ENCODE assay signal across 8 cellular contexts in genomic region chr17:54969658-54970572, GRCh38. TPM values are rescaled to one million over a fixed set of nuclear protein-coding genes. Genes with fewer than 3 reads are reported as not detected.
DNase-seq lines count a peak whose midpoint lies in the region; ATAC-seq and TF ChIP-seq lines count a peak whose summit lies in the region.

No MANE protein-coding gene starts in this region.

- 12 to 45% methylated on average over 7 of the region's 7 CpGs for WGBS in sigmoid colon, 2 donors

- peaks cover 22% of the 10 kb centered on the region for H3K4me1 Mint-ChIP-seq in T-helper 17 cell

- intact Hi-C loops in OCI-LY7 (cut with micrococcal nuclease; ENCODE audit: unreplicated experiment), result loop anchor here (5.0 kb wide), 3 partner anchors 197 to 767 kb away; partner anchors contain the start of gene MMD
- intact Hi-C loops in sigmoid colon (cut with DNase I), result loop anchor here (2.0 to 5.0 kb wide), 2 partner anchors 69 to 542 kb away; partner anchors contain the start of genes SMIM36 and TOM1L1

- H3K36me3 Mint-ChIP-seq in T-helper 17 cell (ENCODE audit: low read depth), result no peaks in the 10 kb centered on the region

- no peaks in the 10 kb centered on the region for H3K27me3 ChIP-seq in sigmoid colon

- no TSS peak for BruUV-seq in OCI-LY7 (replicated peaks; lab: Mats Ljungman, UMichigan)

- no peak for TF ChIP-seq POLR2A in sigmoid colon (IDR thresholded peaks at IDR 0.05)

- H4K20me1 ChIP-seq in OCI-LY7 (ENCODE audit: insufficient read depth, low read length), result no peaks in the 10 kb centered on the region

- H3K9me3 ChIP-seq in OCI-LY7 (ENCODE audit: low read length) (no peaks in the 10 kb centered on the region), sigmoid colon (no peaks in the 10 kb centered on the region), T-helper 17 cell (ENCODE audit: control insufficient read depth, low read length, poor library complexity, severe bottlenecking) (no peaks in the 10 kb centered on the region)

- H3K36me3 ChIP-seq in OCI-LY7 (ENCODE audit: insufficient read depth, low read length) (peaks cover 12% of the 10 kb centered on the region), sigmoid colon (peaks cover 0 to 5% (median 0%) of the 10 kb centered on the region in 4 donors)

- H3K79me2 ChIP-seq in OCI-LY7 (ENCODE audit: insufficient read depth, low read depth, low read length), result peaks cover 41% of the 10 kb centered on the region

- H3K27ac ChIP-seq in OCI-LY7 (ENCODE audit: low read depth, low read length, poor library complexity, severe bottlenecking) (no peak overlapping the region), sigmoid colon (peak overlapping the region; percentile 86 to 94 (median 91))

- H3K4me3 ChIP-seq in GM12865 (ENCODE audit: low read depth, low read length) (peak overlapping the region; percentile 90), OCI-LY7 (ENCODE audit: low read depth, low read length, poor library complexity, severe bottlenecking) (peak overlapping the region; percentile 93), fibroblast of villous mesenchyme (ENCODE audit: low read depth, low read length) (peak overlapping the region; percentile 92), sigmoid colon (peak overlapping the region; percentile 84 to 95 (median 89))

- POLR2A ChIA-PET in OCI-LY7 (lab: Charles Lee), result interaction anchor here (0.8 to 2.0 kb wide), 2 partner anchors 10 to 16 kb away, joined by 4 to 7 read pairs; no protein-coding TSS in a partner anchor

- H3K4me2 ChIP-seq in OCI-LY7 (ENCODE audit: low read length), result peak overlapping the region; percentile 89

- H2AFZ ChIP-seq in OCI-LY7 (ENCODE audit: low read length), result peak overlapping the region; percentile 90

- H3K27ac Mint-ChIP-seq in T-helper 17 cell, result no peak overlapping the region

- DNase-seq in GM12865 (ENCODE audit: low read depth) (no peak), OCI-LY7 (ENCODE audit: low spot score) (no peak), fibroblast of villous mesenchyme (ENCODE audit: low read depth) (no peak), sigmoid colon (no peak), T-helper 17 cell (no peak), RPMI8226 (no peak)

- TF ChIP-seq CTCF in GM12865 (IDR thresholded peaks at IDR 0.05; ENCODE audit: insufficient read depth, low read depth, low read length, missing control alignments) (no peak), OCI-LY7 (conservative IDR thresholded peaks at IDR 0.05; ENCODE audit: low read length) (no peak), fibroblast of villous mesenchyme (IDR thresholded peaks at IDR 0.05; ENCODE audit: insufficient read depth, low read depth, low read length) (no peak), sigmoid colon (IDR thresholded peaks at IDR 0.05) (no peak)

- no peak for TF ChIP-seq EP300 in sigmoid colon (IDR thresholded peaks at IDR 0.05)

- CTCF ChIA-PET in OCI-LY7 (lab: Charles Lee; ENCODE audit: unreplicated experiment), result no interaction called here

- no peak overlapping the region for H3K4me3 Mint-ChIP-seq in T-helper 17 cell

- H3K27me3 Mint-ChIP-seq in T-helper 17 cell, result no peaks in the 10 kb centered on the region

- peaks cover 21% of the 10 kb centered on the region for H3K4me1 ChIP-seq in OCI-LY7 (ENCODE audit: insufficient read depth, low read length, poor library complexity, severe bottlenecking)
- peaks cover 0 to 30% (median 26%) of the 10 kb centered on the region in 4 donors for H3K4me1 ChIP-seq in sigmoid colon

- H3K9me2 ChIP-seq in OCI-LY7 (ENCODE audit: insufficient read depth, low read length), result no peaks in the 10 kb centered on the region; the same call in 1 of the 2 replicates

- ATAC-seq in HG03108 (IDR thresholded peaks at IDR 0.05; ENCODE audit: unreplicated experiment) (no peak), HG03039 (IDR thresholded peaks at IDR 0.05; ENCODE audit: unreplicated experiment) (no peak), T-helper 17 cell (no peak)

RNA-seq across cellular contexts. Expression of gene STXBP4, which starts 1.4 kb away (rescaled TPM):
- 9.4 and 21.8 TPM in 2 replicates for total RNA-seq in OCI-LY7 (2014; rRNA removed; shearing (Covaris generic))
- total RNA-seq in OCI-LY7 (2022) (12.6 and 13.4 TPM in 2 replicates), fibroblast of villous mesenchyme (13.9 and 16.8 TPM in 2 replicates), sigmoid colon (10 to 100 TPM; 15.0 to 25.2 (median 21.1) TPM), T-helper 17 cell (1 to 10 TPM; 6.1 to 7.4 TPM)
- 1 to 10 TPM in 1 of 3 donors, under 1 TPM in 2; under 0.01 to 2.0 (median 0.69) TPM for polyA plus RNA-seq in sigmoid colon

RNA-seq across cellular contexts. Expression of gene COX11, which starts 1.5 kb away (rescaled TPM):
- total RNA-seq in OCI-LY7 (2014; rRNA removed; shearing (Covaris generic)), result 75.6 and 128 TPM in 2 replicates
- total RNA-seq in OCI-LY7 (2022), result 75.9 and 78.6 TPM in 2 replicates
- 45.3 and 58.3 TPM in 2 replicates for total RNA-seq in fibroblast of villous mesenchyme
- 10 to 100 TPM; 36.6 to 96.3 (median 55.2) TPM for total RNA-seq in sigmoid colon
- polyA plus RNA-seq in sigmoid colon, result 10 to 100 TPM; 20.4 to 49.4 (median 33.8) TPM
- total RNA-seq in T-helper 17 cell, result 10 to 100 TPM; 27.7 to 40.1 TPM
